Comparison of ENCODE assay signal across 22 cellular contexts in genomic region chr10:107847620-107848019, GRCh38.
DNase-seq lines count a peak whose midpoint lies in the region; ATAC-seq, FAIRE-seq and TF ChIP-seq lines count a peak whose summit lies in the region.
"Had no signal": no experiment of that assay in that cellular context is flagged by ENCODE, and none has a peak within 500 bp of the region (broad histone marks: within the 10 kb centered on the region; RNA-seq: fewer than 3 reads in every experiment).

No MANE protein-coding gene starts in this region.

- H3K9me3 ChIP-seq in A673 (ENCODE audit: low read depth, low read length, poor library complexity, severe bottlenecking) (no peaks in the 10 kb centered on the region), kidney (ENCODE audit: control insufficient read depth in 1 of 2, low read length in 2 of 2) (peaks cover 0 to 3% of the 10 kb centered on the region in 2 donors)
- H3K9me3 ChIP-seq: esophagus muscularis mucosa had no signal

- CTCF ChIA-PET in A673 (lab: Charles Lee) = no interaction called here

- H3K36me3 Mint-ChIP-seq in memory B cell = no peaks in the 10 kb centered on the region
- H3K36me3 Mint-ChIP-seq: natural killer cell treated with Interleukin-12 subunit alpha and Interleukin-12 subunit beta and Interleukin-15 and Interleukin-18, amount 100 ng/mL, for 72 hours had no signal

- H3K4me3 ChIP-seq in A673 (ENCODE audit: low read depth, low read length, poor library complexity, severe bottlenecking) = no peak overlapping the region
- no peak overlapping the region for H3K4me3 ChIP-seq in kidney (ENCODE audit: low read length in 2 of 2)
- H3K4me3 ChIP-seq: esophagus muscularis mucosa, hepatocyte had no signal

- H3K27ac ChIP-seq in A673 (ENCODE audit: low read depth, low read length, poor library complexity, severe bottlenecking) = no peak overlapping the region
- no peak overlapping the region for H3K27ac ChIP-seq in kidney (ENCODE audit: low read depth in 2 of 2, low read length in 2 of 2)
- H3K27ac ChIP-seq: C4-2B, esophagus muscularis mucosa, hepatocyte had no signal

- ATAC-seq in GM18870 (IDR thresholded peaks at IDR 0.05; ENCODE audit: unreplicated experiment) (peak; percentile 94), GM21576 (IDR thresholded peaks at IDR 0.05; ENCODE audit: unreplicated experiment) (peak; percentile 67), HG03196 (IDR thresholded peaks at IDR 0.05; ENCODE audit: unreplicated experiment) (peak; percentile 86), memory B cell (ENCODE audit: low read depth) (peak; percentile 76)
- no peak for ATAC-seq in stimulated activated naive CD8-positive, alpha-beta T cell treated with anti-CD3 and anti-CD28 coated beads, Interleukin-15, amount 100 ng/mL, for 72 hours
- ATAC-seq: activated T-cell treated with anti-CD3 and anti-CD28 coated beads, Interleukin-2, amount 50 U/mL, for 4 hours; natural killer cell treated with Interleukin-12 subunit alpha and Interleukin-12 subunit beta and Interleukin-15 and Interleukin-18, amount 100 ng/mL, for 72 hours; T-helper 17 cell had no signal

- peak overlapping the region; percentile 84 for H3K27ac Mint-ChIP-seq in memory B cell
- H3K27ac Mint-ChIP-seq in stimulated activated naive CD8-positive, alpha-beta T cell treated with anti-CD3 and anti-CD28 coated beads, Interleukin-15, amount 100 ng/mL, for 72 hours = no peak overlapping the region
- H3K27ac Mint-ChIP-seq: natural killer cell treated with Interleukin-12 subunit alpha and Interleukin-12 subunit beta and Interleukin-15 and Interleukin-18, amount 100 ng/mL, for 72 hours; T-helper 17 cell had no signal

- TF ChIP-seq CTCF in A673 (conservative IDR thresholded peaks at IDR 0.05; ENCODE audit: low read depth, low read length) (no peak), kidney (IDR thresholded peaks at IDR 0.05; ENCODE audit: borderline replicate concordance, extremely low read depth, insufficient read depth) (no peak)

- POLR2A ChIA-PET in A673 (lab: Charles Lee; ENCODE audit: low non-redundant PET) = no interaction called here

- no peaks in the 10 kb centered on the region for H3K9me3 Mint-ChIP-seq in memory B cell
- H3K9me3 Mint-ChIP-seq in stimulated activated naive CD8-positive, alpha-beta T cell treated with anti-CD3 and anti-CD28 coated beads, Interleukin-15, amount 100 ng/mL, for 72 hours = peaks cover 6 to 14% of the 10 kb centered on the region in 2 donors

- intact Hi-C loops in A673 (cut with micrococcal nuclease; ENCODE audit: unreplicated experiment) (no loop called here), kidney (cut with DNase I) (no loop called here)

- H3K9ac ChIP-seq in kidney (ENCODE audit: low read length in 2 of 2) = no peak overlapping the region

- H3K36me3 ChIP-seq in A673 (ENCODE audit: insufficient read depth, low read length, poor library complexity, severe bottlenecking) = no peaks in the 10 kb centered on the region
- H3K36me3 ChIP-seq in kidney (ENCODE audit: control insufficient read depth in 1 of 2, insufficient read depth in 2 of 2, low read length in 2 of 2) = no peaks in the 10 kb centered on the region
- H3K36me3 ChIP-seq: esophagus muscularis mucosa had no signal

- peaks cover 6% of the 10 kb centered on the region for H3K4me1 Mint-ChIP-seq in memory B cell
- no peaks in the 10 kb centered on the region for H3K4me1 Mint-ChIP-seq in stimulated activated naive CD8-positive, alpha-beta T cell treated with anti-CD3 and anti-CD28 coated beads, Interleukin-15, amount 100 ng/mL, for 72 hours
- H3K4me1 Mint-ChIP-seq: T-helper 17 cell had no signal

- H3K4me1 ChIP-seq in A673 (ENCODE audit: insufficient read depth, low read length, poor library complexity, severe bottlenecking) (no peaks in the 10 kb centered on the region), kidney (ENCODE audit: control insufficient read depth in 1 of 2, insufficient read depth in 1 of 2, low read depth in 1 of 2, low read length in 2 of 2) (no peaks in the 10 kb centered on the region)
- H3K4me1 ChIP-seq: esophagus muscularis mucosa had no signal

- no peaks in the 10 kb centered on the region for H3K27me3 Mint-ChIP-seq in memory B cell
- H3K27me3 Mint-ChIP-seq in stimulated activated naive CD8-positive, alpha-beta T cell treated with anti-CD3 and anti-CD28 coated beads, Interleukin-15, amount 100 ng/mL, for 72 hours = no peaks in the 10 kb centered on the region
- H3K27me3 Mint-ChIP-seq: natural killer cell treated with Interleukin-12 subunit alpha and Interleukin-12 subunit beta and Interleukin-15 and Interleukin-18, amount 100 ng/mL, for 72 hours; T-helper 17 cell had no signal

- H3K4me3 Mint-ChIP-seq in memory B cell = peak overlapping the region; percentile 80
- no peak overlapping the region for H3K4me3 Mint-ChIP-seq in stimulated activated naive CD8-positive, alpha-beta T cell treated with anti-CD3 and anti-CD28 coated beads, Interleukin-15, amount 100 ng/mL, for 72 hours
- H3K4me3 Mint-ChIP-seq: activated T-cell treated with anti-CD3 and anti-CD28 coated beads, Interleukin-2, amount 50 U/mL, for 4 hours; natural killer cell treated with Interleukin-12 subunit alpha and Interleukin-12 subunit beta and Interleukin-15 and Interleukin-18, amount 100 ng/mL, for 72 hours; T-helper 17 cell had no signal

- peak in 1 of 2 donors; percentile 0 for DNase-seq in memory B cell (ENCODE audit: low spot score in 2 of 2)
- DNase-seq in A673 (ENCODE audit: low spot score) = no peak
- DNase-seq in stimulated activated naive CD8-positive, alpha-beta T cell treated with anti-CD3 and anti-CD28 coated beads, Interleukin-15, amount 100 ng/mL, for 72 hours = no peak
- no peak for DNase-seq in effector CD4-positive, alpha-beta T cell
- no peak for DNase-seq in kidney
- DNase-seq: activated CD4-positive, alpha-beta T cell treated with anti-CD3 and anti-CD28 coated beads for 4 hours; activated T-cell treated with anti-CD3 and anti-CD28 coated beads, Interleukin-2, amount 50 U/mL, for 4 hours; amygdala; DND-41; IMR-90; NCI-H1105 treated with DMSO at 0.1 percent for 48 hours; retina; stimulated activated CD4-positive, alpha-beta T cell treated with anti-CD3 and anti-CD28 coated beads, Interleukin-4, amount 100 ng/mL, for 4 hours; stimulated activated naive CD4-positive, alpha-beta T cell treated with Interleukin-2 at 50 U/mL for 16 hours; T-helper 17 cell had no signal

- H3K27me3 ChIP-seq in A673 (replicated peaks; ENCODE audit: insufficient read depth, low read depth, low read length, poor library complexity) = no peaks in the 10 kb centered on the region
- H3K27me3 ChIP-seq: esophagus muscularis mucosa, hepatocyte had no signal

- FAIRE-seq in kidney (lab: Jason Lieb, UNC) = no peak

- BruUV-seq in A673 (replicated peaks; lab: Mats Ljungman, UMichigan) = no TSS peak
